26 cellular contexts compared by ENCODE assay signal in the genomic region with DNA sequence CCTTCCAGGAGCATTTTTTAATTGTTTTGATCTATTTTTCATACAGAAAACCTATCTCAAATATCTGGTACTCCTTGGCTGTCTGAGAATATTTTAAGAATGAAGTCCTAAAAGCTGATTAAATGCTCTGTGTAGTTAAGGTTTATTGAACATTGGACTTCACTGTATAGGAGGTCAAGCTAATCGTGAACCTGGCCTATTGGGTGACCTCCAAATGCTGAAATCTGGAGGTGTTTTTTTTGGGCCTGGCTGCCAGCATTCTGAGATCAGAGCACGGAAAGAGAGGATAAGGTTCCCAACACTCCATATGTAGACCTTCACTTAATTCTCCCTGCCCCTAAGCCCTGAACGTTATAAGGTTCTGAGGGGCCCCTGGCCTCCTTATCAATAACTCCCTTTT.
"Had no signal": no experiment of that assay in that cellular context is flagged by ENCODE, and none has a peak within 500 bp of the region (broad histone marks: within the 10 kb centered on the region; RNA-seq: fewer than 3 reads in every experiment).

No MANE protein-coding gene starts in this region.

- H3K27me3 ChIP-seq: breast epithelium, pancreas, upper lobe of right lung had no signal

- H3K27ac ChIP-seq: breast epithelium, pancreas, prostate gland, upper lobe of right lung had no signal

- ATAC-seq: left ventricle myocardium superior; stimulated activated memory B cell treated with anti-CD40 and anti-IgM and Interleukin-4, amounts not matched to agents 10 μg/mL and 1 μg/mL and 100 μg/mL, for 72 hours; stimulated activated naive CD8-positive, alpha-beta T cell treated with anti-CD3 and anti-CD28 coated beads, Interleukin-15, amount 100 ng/mL, for 72 hours; upper lobe of right lung had no signal

- H3K9me3 Mint-ChIP-seq: activated CD4-positive, alpha-beta memory T cell treated with anti-CD3 and anti-CD28 coated beads for 36 hours; activated CD4-positive, alpha-beta T cell treated with anti-CD3 and anti-CD28 coated beads, Interleukin-2, amount 10 ng/mL, durations not matched to agents 24 days and 14 days; activated naive CD4-positive, alpha-beta T cell treated with anti-CD3 and anti-CD28 coated beads, Interleukin-2, amount 10 ng/mL, durations not matched to agents 7 days and 5 days; activated T-helper 1 cell treated with anti-CD3 and anti-CD28 coated beads, Interleukin-12 subunit alpha, Interleukin-12 subunit beta, Interleukin-2, Interleukin-4 antibody, amounts not matched to agents 30 ng/mL and 10 ng/mL and 1 ng/mL, durations not matched to agents 14 hours and 24 hours and 36 hours; stimulated activated memory B cell treated with anti-CD40 and anti-IgM and Interleukin-4, amounts not matched to agents 10 μg/mL and 1 μg/mL and 100 μg/mL, for 72 hours; stimulated activated naive CD8-positive, alpha-beta T cell treated with anti-CD3 and anti-CD28 coated beads, Interleukin-15, amount 100 ng/mL, for 72 hours had no signal

- H3K4me1 ChIP-seq: breast epithelium, prostate gland had no signal

- H3K27me3 Mint-ChIP-seq: activated CD4-positive, alpha-beta memory T cell treated with anti-CD3 and anti-CD28 coated beads for 36 hours; activated CD4-positive, alpha-beta T cell treated with anti-CD3 and anti-CD28 coated beads, Interleukin-2, amount 10 ng/mL, durations not matched to agents 24 days and 14 days; activated naive CD4-positive, alpha-beta T cell treated with anti-CD3 and anti-CD28 coated beads, Interleukin-2, amount 10 ng/mL, durations not matched to agents 7 days and 5 days; stimulated activated memory B cell treated with anti-CD40 and anti-IgM and Interleukin-4, amounts not matched to agents 10 μg/mL and 1 μg/mL and 100 μg/mL, for 72 hours; stimulated activated naive CD8-positive, alpha-beta T cell treated with anti-CD3 and anti-CD28 coated beads, Interleukin-15, amount 100 ng/mL, for 72 hours had no signal

- H3K4me3 Mint-ChIP-seq: activated CD4-positive, alpha-beta memory T cell treated with anti-CD3 and anti-CD28 coated beads for 36 hours; activated CD4-positive, alpha-beta T cell treated with anti-CD3 and anti-CD28 coated beads, Interleukin-2, amount 10 ng/mL, durations not matched to agents 24 days and 14 days; activated naive CD4-positive, alpha-beta T cell treated with anti-CD3 and anti-CD28 coated beads, Interleukin-2, amount 10 ng/mL, durations not matched to agents 7 days and 5 days; activated T-helper 1 cell treated with anti-CD3 and anti-CD28 coated beads, Interleukin-12 subunit alpha, Interleukin-12 subunit beta, Interleukin-2, Interleukin-4 antibody, amounts not matched to agents 30 ng/mL and 10 ng/mL and 1 ng/mL, durations not matched to agents 14 hours and 24 hours and 36 hours; stimulated activated memory B cell treated with anti-CD40 and anti-IgM and Interleukin-4, amounts not matched to agents 10 μg/mL and 1 μg/mL and 100 μg/mL, for 72 hours had no signal

- H3K36me3 ChIP-seq: breast epithelium, prostate gland had no signal

- DNase-seq: activated CD4-positive, alpha-beta memory T cell treated with anti-CD3 and anti-CD28 coated beads for 36 hours; activated CD4-positive, alpha-beta T cell treated with anti-CD3 and anti-CD28 coated beads, Interleukin-2, amount 10 ng/mL, durations not matched to agents 24 days and 14 days; activated CD4-positive, CD25-positive, alpha-beta regulatory T cell treated with anti-CD3 and anti-CD28 coated beads, Interleukin-2, amount 50 U/mL, for 72 hours; activated naive CD4-positive, alpha-beta T cell treated with anti-CD3 and anti-CD28 coated beads, Interleukin-2, amount 10 ng/mL, durations not matched to agents 7 days and 5 days; activated T-cell treated with anti-CD3 and anti-CD28 coated beads for 4 hours; central memory CD4-positive, alpha-beta T cell; effector CD8-positive, alpha-beta T cell; glutamatergic neuron; left ventricle myocardium superior; mammary epithelial cell; nucleus accumbens; pancreas; retina; stimulated activated CD4-positive, alpha-beta T cell treated with anti-CD3 and anti-CD28 coated beads, Interleukin-1b, Interleukin-23, amount 100 ng/mL, for 48 hours; stimulated activated CD4-positive, alpha-beta T cell treated with anti-CD3 and anti-CD28 coated beads, Interleukin-4, amount 100 ng/mL, for 4 hours; stimulated activated CD8-positive, alpha-beta memory T cell treated with anti-CD3 and anti-CD28 coated beads, Interleukin-4, amount 100 ng/mL, for 48 hours; stimulated activated naive CD8-positive, alpha-beta T cell treated with anti-CD3 and anti-CD28 coated beads, Interleukin-15, amount 100 ng/mL, for 72 hours; substantia nigra; SW 1271; T-helper 2 cell had no signal

- H3K4me3 ChIP-seq: breast epithelium, pancreas, prostate gland, smooth muscle cell, upper lobe of right lung had no signal

- H3K9me3 ChIP-seq: breast epithelium, pancreas, prostate gland, upper lobe of right lung had no signal

- H3K27ac Mint-ChIP-seq: activated CD4-positive, alpha-beta memory T cell treated with anti-CD3 and anti-CD28 coated beads for 36 hours; activated CD4-positive, alpha-beta T cell treated with anti-CD3 and anti-CD28 coated beads, Interleukin-2, amount 10 ng/mL, durations not matched to agents 24 days and 14 days; activated naive CD4-positive, alpha-beta T cell treated with anti-CD3 and anti-CD28 coated beads, Interleukin-2, amount 10 ng/mL, durations not matched to agents 7 days and 5 days; activated T-helper 1 cell treated with anti-CD3 and anti-CD28 coated beads, Interleukin-12 subunit alpha, Interleukin-12 subunit beta, Interleukin-2, Interleukin-4 antibody, amounts not matched to agents 30 ng/mL and 10 ng/mL and 1 ng/mL, durations not matched to agents 14 hours and 24 hours and 36 hours; stimulated activated memory B cell treated with anti-CD40 and anti-IgM and Interleukin-4, amounts not matched to agents 10 μg/mL and 1 μg/mL and 100 μg/mL, for 72 hours; stimulated activated naive CD8-positive, alpha-beta T cell treated with anti-CD3 and anti-CD28 coated beads, Interleukin-15, amount 100 ng/mL, for 72 hours had no signal
